Comparison of ENCODE assay signal across 1 cellular context in genomic region chrX:154428176-154429171, GRCh38.
TF ChIP-seq lines count a peak whose summit lies in the region.

A gene with protein sequence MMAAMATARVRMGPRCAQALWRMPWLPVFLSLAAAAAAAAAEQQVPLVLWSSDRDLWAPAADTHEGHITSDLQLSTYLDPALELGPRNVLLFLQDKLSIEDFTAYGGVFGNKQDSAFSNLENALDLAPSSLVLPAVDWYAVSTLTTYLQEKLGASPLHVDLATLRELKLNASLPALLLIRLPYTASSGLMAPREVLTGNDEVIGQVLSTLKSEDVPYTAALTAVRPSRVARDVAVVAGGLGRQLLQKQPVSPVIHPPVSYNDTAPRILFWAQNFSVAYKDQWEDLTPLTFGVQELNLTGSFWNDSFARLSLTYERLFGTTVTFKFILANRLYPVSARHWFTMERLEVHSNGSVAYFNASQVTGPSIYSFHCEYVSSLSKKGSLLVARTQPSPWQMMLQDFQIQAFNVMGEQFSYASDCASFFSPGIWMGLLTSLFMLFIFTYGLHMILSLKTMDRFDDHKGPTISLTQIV (plus strand): TSS chrX:154428677. CDS start chrX:154428693, 16 bp downstream.

TF ChIP-seq in HEK293, 187 proteins besides CTCF, POLR2A, EP300 and RAD21 (continued from another document and continues in another):
- TF ChIP-seq SALL2 (tag by site-specific recombination; IDR thresholded peaks at IDR 0.05; ENCODE audit: borderline replicate concordance) (no peak), PRDM1 (tag by site-specific recombination; IDR thresholded peaks at IDR 0.05) (no peak), ZBTB17 (tag by site-specific recombination; IDR thresholded peaks at IDR 0.05) (peak; percentile 73; the same call in 1 of the 2 replicates), ZNF292 (tag by site-specific recombination; IDR thresholded peaks at IDR 0.05; ENCODE audit: borderline replicate concordance, low read depth) (no peak), ZBTB7A (tag by site-specific recombination; IDR thresholded peaks at IDR 0.05; ENCODE audit: low read depth) (no peak), ZNF221 (tag by site-specific recombination; IDR thresholded peaks at IDR 0.05; ENCODE audit: borderline replicate concordance) (no peak), ZNF529 (tag by site-specific recombination; IDR thresholded peaks at IDR 0.05; ENCODE audit: insufficient replicate concordance) (no peak), ZBTB48 (tag by site-specific recombination; IDR thresholded peaks at IDR 0.05) (no peak), ZNF121 (tag by site-specific recombination; IDR thresholded peaks at IDR 0.05) (peak; percentile 98; the same call in 1 of the 2 replicates), ZNF776 (tag by site-specific recombination; IDR thresholded peaks at IDR 0.05; ENCODE audit: borderline replicate concordance) (no peak), ZNF623 (tag by site-specific recombination; IDR thresholded peaks at IDR 0.05) (no peak), GLI4 (tag by site-specific recombination; IDR thresholded peaks at IDR 0.05) (no peak), SP2 (tag by site-specific recombination; IDR thresholded peaks at IDR 0.05) (peak; percentile 98), ZNF223 (tag by site-specific recombination; IDR thresholded peaks at IDR 0.05) (no peak), ZNF146 (tag by site-specific recombination; IDR thresholded peaks at IDR 0.05) (no peak), ZNF654 (tag by site-specific recombination; IDR thresholded peaks at IDR 0.05; ENCODE audit: low read depth) (no peak), ZNF266 (tag by site-specific recombination; IDR thresholded peaks at IDR 0.05; ENCODE audit: low read depth) (no peak), YY2 (tag by site-specific recombination; IDR thresholded peaks at IDR 0.05) (peak; percentile 95), ZNF350 (tag by site-specific recombination; IDR thresholded peaks at IDR 0.05) (no peak), ZNF433 (tag by site-specific recombination; IDR thresholded peaks at IDR 0.05; ENCODE audit: low read depth) (no peak), ZNF791 (tag by site-specific recombination; IDR thresholded peaks at IDR 0.05) (no peak), ZBTB20 (tag by site-specific recombination; IDR thresholded peaks at IDR 0.05) (peak; percentile 53; the same call in 1 of the 2 replicates), ZNF701 (tag by site-specific recombination; IDR thresholded peaks at IDR 0.05) (no peak), ZFHX2 (tag by site-specific recombination; conservative IDR thresholded peaks at IDR 0.05) (peak; percentile 39; the same call in 1 of the 2 replicates), OVOL3 (tag by site-specific recombination; IDR thresholded peaks at IDR 0.05) (no peak), FEZF1 (tag by site-specific recombination; IDR thresholded peaks at IDR 0.05) (no peak), KLF7 (tag by site-specific recombination; IDR thresholded peaks at IDR 0.05; ENCODE audit: borderline replicate concordance) (no peak), ZNF211 (tag by site-specific recombination; IDR thresholded peaks at IDR 0.05; ENCODE audit: low read depth) (no peak), ZNF423 (tag by site-specific recombination; IDR thresholded peaks at IDR 0.05) (no peak), ZNF580 (tag by site-specific recombination; IDR thresholded peaks at IDR 0.05) (no peak), BCL11B (tag by site-specific recombination; IDR thresholded peaks at IDR 0.05; ENCODE audit: low read depth) (no peak), ZNF530 (tag by site-specific recombination; IDR thresholded peaks at IDR 0.05; ENCODE audit: low read depth) (no peak), ZNF514 (tag by site-specific recombination; IDR thresholded peaks at IDR 0.05) (no peak), ZNF133 (tag by site-specific recombination; IDR thresholded peaks at IDR 0.05) (no peak), ZNF138 (tag by site-specific recombination; IDR thresholded peaks at IDR 0.05; ENCODE audit: borderline replicate concordance) (no peak), ZNF19 (tag by site-specific recombination; IDR thresholded peaks at IDR 0.05; ENCODE audit: low read depth) (no peak), ZNF571 (tag by site-specific recombination; IDR thresholded peaks at IDR 0.05) (no peak), ZNF600 (tag by site-specific recombination; IDR thresholded peaks at IDR 0.05) (0 out of 2 replicates have a peak, but pooled peaks have one; percentile 40), ZNF664 (tag by site-specific recombination; IDR thresholded peaks at IDR 0.05) (no peak), ZSCAN16 (tag by site-specific recombination; IDR thresholded peaks at IDR 0.05) (no peak), ZNF48 (tag by site-specific recombination; IDR thresholded peaks at IDR 0.05) (no peak), EGR2 (tag by site-specific recombination; IDR thresholded peaks at IDR 0.05; ENCODE audit: low read depth) (peak; percentile 56), ZBTB1 (tag by site-specific recombination; IDR thresholded peaks at IDR 0.05) (no peak), MYNN (tag by site-specific recombination; IDR thresholded peaks at IDR 0.05; ENCODE audit: borderline replicate concordance) (no peak), AEBP2 (tag by site-specific recombination; IDR thresholded peaks at IDR 0.05; ENCODE audit: borderline replicate concordance) (no peak), REPIN1 (tag by site-specific recombination; IDR thresholded peaks at IDR 0.05; ENCODE audit: low read depth) (no peak)
- TF ChIP-seq, protein P1, sequence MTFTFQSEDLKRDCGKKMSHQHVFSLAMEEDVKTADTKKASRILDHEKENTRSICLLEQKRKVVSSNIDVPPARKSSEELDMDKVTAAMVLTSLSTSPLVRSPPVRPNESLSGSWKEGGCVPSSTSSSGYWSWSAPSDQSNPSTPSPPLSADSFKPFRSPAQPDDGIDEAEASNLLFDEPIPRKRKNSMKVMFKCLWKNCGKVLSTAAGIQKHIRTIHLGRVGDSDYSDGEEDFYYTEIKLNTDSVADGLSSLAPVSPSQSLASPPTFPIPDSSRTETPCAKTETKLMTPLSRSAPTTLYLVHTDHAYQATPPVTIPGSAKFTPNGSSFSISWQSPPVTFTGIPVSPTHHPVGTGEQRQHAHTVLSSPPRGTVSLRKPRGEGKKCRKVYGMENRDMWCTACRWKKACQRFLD (tag by site-specific recombination; IDR thresholded peaks at IDR 0.05) = no peak
- TF ChIP-seq, protein P2, sequence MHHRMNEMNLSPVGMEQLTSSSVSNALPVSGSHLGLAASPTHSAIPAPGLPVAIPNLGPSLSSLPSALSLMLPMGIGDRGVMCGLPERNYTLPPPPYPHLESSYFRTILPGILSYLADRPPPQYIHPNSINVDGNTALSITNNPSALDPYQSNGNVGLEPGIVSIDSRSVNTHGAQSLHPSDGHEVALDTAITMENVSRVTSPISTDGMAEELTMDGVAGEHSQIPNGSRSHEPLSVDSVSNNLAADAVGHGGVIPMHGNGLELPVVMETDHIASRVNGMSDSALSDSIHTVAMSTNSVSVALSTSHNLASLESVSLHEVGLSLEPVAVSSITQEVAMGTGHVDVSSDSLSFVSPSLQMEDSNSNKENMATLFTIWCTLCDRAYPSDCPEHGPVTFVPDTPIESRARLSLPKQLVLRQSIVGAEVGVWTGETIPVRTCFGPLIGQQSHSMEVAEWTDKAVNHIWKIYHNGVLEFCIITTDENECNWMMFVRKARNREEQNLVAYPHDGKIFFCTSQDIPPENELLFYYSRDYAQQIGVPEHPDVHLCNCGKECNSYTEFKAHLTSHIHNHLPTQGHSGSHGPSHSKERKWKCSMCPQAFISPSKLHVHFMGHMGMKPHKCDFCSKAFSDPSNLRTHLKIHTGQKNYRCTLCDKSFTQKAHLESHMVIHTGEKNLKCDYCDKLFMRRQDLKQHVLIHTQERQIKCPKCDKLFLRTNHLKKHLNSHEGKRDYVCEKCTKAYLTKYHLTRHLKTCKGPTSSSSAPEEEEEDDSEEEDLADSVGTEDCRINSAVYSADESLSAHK (tag by site-specific recombination; IDR thresholded peaks at IDR 0.05) = no peak
- TF ChIP-seq, protein P3, sequence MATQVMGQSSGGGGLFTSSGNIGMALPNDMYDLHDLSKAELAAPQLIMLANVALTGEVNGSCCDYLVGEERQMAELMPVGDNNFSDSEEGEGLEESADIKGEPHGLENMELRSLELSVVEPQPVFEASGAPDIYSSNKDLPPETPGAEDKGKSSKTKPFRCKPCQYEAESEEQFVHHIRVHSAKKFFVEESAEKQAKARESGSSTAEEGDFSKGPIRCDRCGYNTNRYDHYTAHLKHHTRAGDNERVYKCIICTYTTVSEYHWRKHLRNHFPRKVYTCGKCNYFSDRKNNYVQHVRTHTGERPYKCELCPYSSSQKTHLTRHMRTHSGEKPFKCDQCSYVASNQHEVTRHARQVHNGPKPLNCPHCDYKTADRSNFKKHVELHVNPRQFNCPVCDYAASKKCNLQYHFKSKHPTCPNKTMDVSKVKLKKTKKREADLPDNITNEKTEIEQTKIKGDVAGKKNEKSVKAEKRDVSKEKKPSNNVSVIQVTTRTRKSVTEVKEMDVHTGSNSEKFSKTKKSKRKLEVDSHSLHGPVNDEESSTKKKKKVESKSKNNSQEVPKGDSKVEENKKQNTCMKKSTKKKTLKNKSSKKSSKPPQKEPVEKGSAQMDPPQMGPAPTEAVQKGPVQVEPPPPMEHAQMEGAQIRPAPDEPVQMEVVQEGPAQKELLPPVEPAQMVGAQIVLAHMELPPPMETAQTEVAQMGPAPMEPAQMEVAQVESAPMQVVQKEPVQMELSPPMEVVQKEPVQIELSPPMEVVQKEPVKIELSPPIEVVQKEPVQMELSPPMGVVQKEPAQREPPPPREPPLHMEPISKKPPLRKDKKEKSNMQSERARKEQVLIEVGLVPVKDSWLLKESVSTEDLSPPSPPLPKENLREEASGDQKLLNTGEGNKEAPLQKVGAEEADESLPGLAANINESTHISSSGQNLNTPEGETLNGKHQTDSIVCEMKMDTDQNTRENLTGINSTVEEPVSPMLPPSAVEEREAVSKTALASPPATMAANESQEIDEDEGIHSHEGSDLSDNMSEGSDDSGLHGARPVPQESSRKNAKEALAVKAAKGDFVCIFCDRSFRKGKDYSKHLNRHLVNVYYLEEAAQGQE (tag by site-specific recombination; IDR thresholded peaks at IDR 0.05) = peak; percentile 44; the same call in 1 of the 2 replicates
- TF ChIP-seq, protein P4, sequence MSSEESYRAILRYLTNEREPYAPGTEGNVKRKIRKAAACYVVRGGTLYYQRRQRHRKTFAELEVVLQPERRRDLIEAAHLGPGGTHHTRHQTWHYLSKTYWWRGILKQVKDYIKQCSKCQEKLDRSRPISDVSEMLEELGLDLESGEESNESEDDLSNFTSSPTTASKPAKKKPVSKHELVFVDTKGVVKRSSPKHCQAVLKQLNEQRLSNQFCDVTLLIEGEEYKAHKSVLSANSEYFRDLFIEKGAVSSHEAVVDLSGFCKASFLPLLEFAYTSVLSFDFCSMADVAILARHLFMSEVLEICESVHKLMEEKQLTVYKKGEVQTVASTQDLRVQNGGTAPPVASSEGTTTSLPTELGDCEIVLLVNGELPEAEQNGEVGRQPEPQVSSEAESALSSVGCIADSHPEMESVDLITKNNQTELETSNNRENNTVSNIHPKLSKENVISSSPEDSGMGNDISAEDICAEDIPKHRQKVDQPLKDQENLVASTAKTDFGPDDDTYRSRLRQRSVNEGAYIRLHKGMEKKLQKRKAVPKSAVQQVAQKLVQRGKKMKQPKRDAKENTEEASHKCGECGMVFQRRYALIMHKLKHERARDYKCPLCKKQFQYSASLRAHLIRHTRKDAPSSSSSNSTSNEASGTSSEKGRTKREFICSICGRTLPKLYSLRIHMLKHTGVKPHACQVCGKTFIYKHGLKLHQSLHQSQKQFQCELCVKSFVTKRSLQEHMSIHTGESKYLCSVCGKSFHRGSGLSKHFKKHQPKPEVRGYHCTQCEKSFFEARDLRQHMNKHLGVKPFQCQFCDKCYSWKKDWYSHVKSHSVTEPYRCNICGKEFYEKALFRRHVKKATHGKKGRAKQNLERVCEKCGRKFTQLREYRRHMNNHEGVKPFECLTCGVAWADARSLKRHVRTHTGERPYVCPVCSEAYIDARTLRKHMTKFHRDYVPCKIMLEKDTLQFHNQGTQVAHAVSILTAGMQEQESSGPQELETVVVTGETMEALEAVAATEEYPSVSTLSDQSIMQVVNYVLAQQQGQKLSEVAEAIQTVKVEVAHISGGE (tag by site-specific recombination; conservative IDR thresholded peaks at IDR 0.05; ENCODE audit: low read depth) = peak; percentile 23; the same call in 1 of the 2 replicates
- TF ChIP-seq, protein P5, sequence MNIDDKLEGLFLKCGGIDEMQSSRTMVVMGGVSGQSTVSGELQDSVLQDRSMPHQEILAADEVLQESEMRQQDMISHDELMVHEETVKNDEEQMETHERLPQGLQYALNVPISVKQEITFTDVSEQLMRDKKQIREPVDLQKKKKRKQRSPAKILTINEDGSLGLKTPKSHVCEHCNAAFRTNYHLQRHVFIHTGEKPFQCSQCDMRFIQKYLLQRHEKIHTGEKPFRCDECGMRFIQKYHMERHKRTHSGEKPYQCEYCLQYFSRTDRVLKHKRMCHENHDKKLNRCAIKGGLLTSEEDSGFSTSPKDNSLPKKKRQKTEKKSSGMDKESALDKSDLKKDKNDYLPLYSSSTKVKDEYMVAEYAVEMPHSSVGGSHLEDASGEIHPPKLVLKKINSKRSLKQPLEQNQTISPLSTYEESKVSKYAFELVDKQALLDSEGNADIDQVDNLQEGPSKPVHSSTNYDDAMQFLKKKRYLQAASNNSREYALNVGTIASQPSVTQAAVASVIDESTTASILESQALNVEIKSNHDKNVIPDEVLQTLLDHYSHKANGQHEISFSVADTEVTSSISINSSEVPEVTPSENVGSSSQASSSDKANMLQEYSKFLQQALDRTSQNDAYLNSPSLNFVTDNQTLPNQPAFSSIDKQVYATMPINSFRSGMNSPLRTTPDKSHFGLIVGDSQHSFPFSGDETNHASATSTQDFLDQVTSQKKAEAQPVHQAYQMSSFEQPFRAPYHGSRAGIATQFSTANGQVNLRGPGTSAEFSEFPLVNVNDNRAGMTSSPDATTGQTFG (tag by site-specific recombination; IDR thresholded peaks at IDR 0.05; ENCODE audit: borderline replicate concordance) = no peak
